In the genomic region with DNA sequence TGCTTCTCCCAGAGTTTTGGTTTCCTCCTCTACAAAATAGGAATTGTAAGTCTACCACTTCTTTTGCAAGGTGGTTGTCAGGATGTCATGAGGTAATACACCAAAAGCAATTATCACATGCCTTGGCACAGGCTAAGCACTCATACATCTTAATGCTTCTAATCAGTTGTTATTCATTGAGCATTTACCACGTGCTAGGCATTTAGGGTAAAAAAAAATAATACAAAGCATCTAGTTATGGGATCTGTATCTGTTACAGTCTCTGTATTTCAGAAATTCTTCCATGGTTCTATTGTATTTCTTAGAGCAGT, we compare ENCODE assay signal across 24 cellular contexts. TPM values are rescaled to one million over a fixed set of nuclear protein-coding genes. Genes with fewer than 3 reads are reported as not detected.
A peak's percentile ranks its signal among the peaks of the same experiment; 100 is the strongest.
DNase-seq lines count a peak whose midpoint lies in the region; TF ChIP-seq lines count a peak whose summit lies in the region.
"Had no signal": no experiment of that assay in that cellular context is flagged by ENCODE, and none has a peak within 500 bp of the region (broad histone marks: within the 10 kb centered on the region; RNA-seq: fewer than 3 reads in every experiment).

No MANE protein-coding gene starts in this region.

- H3K27ac Mint-ChIP-seq in Caco-2 (ENCODE audit: unreplicated experiment), result no peak overlapping the region
- H3K27ac Mint-ChIP-seq: activated CD4-positive, alpha-beta T cell treated with anti-CD3 and anti-CD28 coated beads, Interleukin-2, amount 10 ng/mL, durations not matched to agents 7 days and 5 days; activated naive CD8-positive, alpha-beta T cell treated with anti-CD3 and anti-CD28 coated beads, Interleukin-2, amount 10 ng/mL, durations not matched to agents 7 days and 5 days; activated T-cell treated with anti-CD3 and anti-CD28 coated beads, Interleukin-2, amount 50 U/mL, for 24 hours; stimulated activated memory B cell treated with anti-CD40 and anti-IgM and Interleukin-4, amounts not matched to agents 10 μg/mL and 1 μg/mL and 100 μg/mL, for 72 hours had no signal

- peaks cover 22% of the 10 kb centered on the region for H3K4me1 Mint-ChIP-seq in Caco-2 (ENCODE audit: low read depth, unreplicated experiment)

- H3K36me3 Mint-ChIP-seq in Caco-2 (ENCODE audit: insufficient read depth, unreplicated experiment), result peaks cover 44% of the 10 kb centered on the region
- H3K36me3 Mint-ChIP-seq: activated naive CD8-positive, alpha-beta T cell treated with anti-CD3 and anti-CD28 coated beads, Interleukin-2, amount 10 ng/mL, durations not matched to agents 7 days and 5 days; CD4-positive, CD25-positive, alpha-beta regulatory T cell; stimulated activated memory B cell treated with anti-CD40 and anti-IgM and Interleukin-4, amounts not matched to agents 10 μg/mL and 1 μg/mL and 100 μg/mL, for 72 hours had no signal

- no peaks in the 10 kb centered on the region for H3K9me3 ChIP-seq in spleen
- H3K9me3 ChIP-seq in Caco-2, result no peaks in the 10 kb centered on the region

- H3K27me3 Mint-ChIP-seq in Caco-2 (ENCODE audit: insufficient read depth, unreplicated experiment), result no peaks in the 10 kb centered on the region

- peak overlapping the region; percentile 31; the same call in 1 of the 2 replicates for H3K4me3 ChIP-seq in GM08714 (ENCODE audit: low read length)
- H3K4me3 ChIP-seq in dorsolateral prefrontal cortex, result peak overlapping the region in 26 of 59 donors; percentile 4 to 52 (median 32)
- peak overlapping the region in 5 of 8 donors; percentile 19 to 50 (median 25) for H3K4me3 ChIP-seq in spleen
- no peak overlapping the region for H3K4me3 ChIP-seq in Caco-2 (ENCODE audit: low read depth, low read length)
- H3K4me3 ChIP-seq: lung had no signal

- H3K4me3 Mint-ChIP-seq in Caco-2 (ENCODE audit: unreplicated experiment), result no peak overlapping the region
- H3K4me3 Mint-ChIP-seq: activated CD4-positive, alpha-beta T cell treated with anti-CD3 and anti-CD28 coated beads, Interleukin-2, amount 10 ng/mL, durations not matched to agents 7 days and 5 days; activated naive CD8-positive, alpha-beta T cell treated with anti-CD3 and anti-CD28 coated beads, Interleukin-2, amount 10 ng/mL, durations not matched to agents 7 days and 5 days; activated T-cell treated with anti-CD3 and anti-CD28 coated beads, Interleukin-2, amount 50 U/mL, for 24 hours; CD4-positive, CD25-positive, alpha-beta regulatory T cell; neural crest cell; stimulated activated memory B cell treated with anti-CD40 and anti-IgM and Interleukin-4, amounts not matched to agents 10 μg/mL and 1 μg/mL and 100 μg/mL, for 72 hours had no signal

- WGBS in spleen, 5 donors, result 14 to 28% (median 16%) methylated on average over 1 of the region's 1 CpG

- in situ Hi-C loops in KBM-7 (cut with MboI; ENCODE audit: low pct_unique_long_range_greater_than_20kb, low sequenced_read_pairs), result no loop called here

- CTCF ChIA-PET in Caco-2 (lab: Charles Lee), result interaction anchor here (0.6 to 1.0 kb wide), 2 partner anchors 33 to 184 kb away, joined by 3 read pairs; no protein-coding TSS in a partner anchor

- TF ChIP-seq POLR2A in spleen (IDR thresholded peaks at IDR 0.05), result no peak

- H3K27me3 ChIP-seq in dorsolateral prefrontal cortex, result no peaks in the 10 kb centered on the region
- no peaks in the 10 kb centered on the region for H3K27me3 ChIP-seq in spleen (replicated peaks in 1 of 7)
- H3K27me3 ChIP-seq in Caco-2 (replicated peaks; ENCODE audit: control insufficient read depth, insufficient read depth, low read length), result no peaks in the 10 kb centered on the region

- peak; percentile 25 for DNase-seq in KBM-7
- DNase-seq in dorsolateral prefrontal cortex, result no peak
- no peak for DNase-seq in spleen
- no peak for DNase-seq in cortex of kidney (lab: John Stamatoyannopoulos, UW)
- DNase-seq in NCI-H2171 (lab: John Stamatoyannopoulos, UW), result no peak
- no peak for DNase-seq in Caco-2
- DNase-seq in DMS114 treated with DMSO at 0.1 percent for 48 hours (lab: John Stamatoyannopoulos, UW; ENCODE audit: unreplicated experiment), result no peak
- DNase-seq: activated CD4-positive, alpha-beta T cell treated with anti-CD3 and anti-CD28 coated beads, Interleukin-2, amount 10 ng/mL, durations not matched to agents 7 days and 5 days; activated gamma-delta T cell; activated naive CD8-positive, alpha-beta T cell treated with anti-CD3 and anti-CD28 coated beads, Interleukin-2, amount 10 ng/mL, durations not matched to agents 7 days and 5 days; activated T-cell treated with anti-CD3 and anti-CD28 coated beads, Interleukin-2, amount 50 U/mL, for 24 hours; CD4-positive, CD25-positive, alpha-beta regulatory T cell; cerebellar nuclear complex; islet precursor cell; KG1; NCI-H1417 treated with DMSO at 0.1 percent for 48 hours; NCI-H2081; posterior cingulate gyrus; stimulated activated CD4-positive, alpha-beta T cell treated with anti-CD3 and anti-CD28 coated beads, Interleukin-4, amount 100 ng/mL, for 4 hours; WERI-Rb-1 had no signal

- H3K9me3 Mint-ChIP-seq in Caco-2 (ENCODE audit: unreplicated experiment), result no peaks in the 10 kb centered on the region
- H3K9me3 Mint-ChIP-seq: activated CD4-positive, alpha-beta T cell treated with anti-CD3 and anti-CD28 coated beads, Interleukin-2, amount 10 ng/mL, durations not matched to agents 7 days and 5 days; activated naive CD8-positive, alpha-beta T cell treated with anti-CD3 and anti-CD28 coated beads, Interleukin-2, amount 10 ng/mL, durations not matched to agents 7 days and 5 days; activated T-cell treated with anti-CD3 and anti-CD28 coated beads, Interleukin-2, amount 50 U/mL, for 24 hours; neural crest cell; stimulated activated memory B cell treated with anti-CD40 and anti-IgM and Interleukin-4, amounts not matched to agents 10 μg/mL and 1 μg/mL and 100 μg/mL, for 72 hours had no signal

- H3K27ac ChIP-seq in dorsolateral prefrontal cortex (peak overlapping the region in 34 of 59 donors; percentile 13 to 75 (median 54)), spleen (peak overlapping the region in 4 of 8 donors; percentile 74 to 89 (median 82))
- H3K27ac ChIP-seq: WERI-Rb-1 had no signal

- peak in 2 of 56 donors; percentile 5 to 6 for TF ChIP-seq CTCF in dorsolateral prefrontal cortex (IDR thresholded peaks at IDR 0.05 in 54 of 56, conservative IDR thresholded peaks at IDR 0.05 in 2 of 56; ENCODE audit: low read depth in 1 of 56, partially characterized antibody in 56 of 56)
- no peak for TF ChIP-seq CTCF in spleen (IDR thresholded peaks at IDR 0.05 in 8 of 11, conservative IDR thresholded peaks at IDR 0.05 in 3 of 11)
- TF ChIP-seq CTCF in Caco-2 (IDR thresholded peaks at IDR 0.05; ENCODE audit: insufficient read depth in 1 of 2, low read depth in 1 of 2, low read length in 1 of 2, severe bottlenecking in 1 of 2, unreplicated experiment in 1 of 2), result no peak

- POLR2A ChIA-PET in Caco-2 (lab: Charles Lee), result no interaction called here

- H3K4me1 ChIP-seq in spleen, result peaks cover 0 to 77% (median 40%) of the 10 kb centered on the region in 6 donors
- H3K4me1 ChIP-seq in Caco-2, result peaks cover 12% of the 10 kb centered on the region

- no TSS peak for BruUV-seq in Caco-2 (replicated peaks; lab: Mats Ljungman, UMichigan)

- H3K36me3 ChIP-seq in spleen (no peaks in the 10 kb centered on the region), Caco-2 (ENCODE audit: control insufficient read depth, insufficient read depth, low read length) (no peaks in the 10 kb centered on the region; the same call in 1 of the 2 replicates)
- H3K36me3 ChIP-seq: WERI-Rb-1 had no signal

- intact Hi-C loops in dorsolateral prefrontal cortex (cut with DNase I) (loop anchor here in 1 of 2 donors (5.0 kb wide), 1 partner anchor 32 kb away; no protein-coding TSS in a partner anchor), spleen (cut with DNase I; ENCODE audit: low total_unique reads) (no loop called here), Caco-2 (cut with micrococcal nuclease; ENCODE audit: unreplicated experiment) (no loop called here)

RNA-seq across cellular contexts. Expression of gene ST3GAL6, which starts 1.5 kb away (rescaled TPM):
- 10 to 100 TPM; 14.2 to 56.6 (median 29.9) TPM for total RNA-seq in dorsolateral prefrontal cortex
- total RNA-seq in spleen, result 10 to 100 TPM in 3 of 7 donors, 1 to 10 TPM in 4; 6.9 to 16.8 (median 9.9) TPM
- 1 to 10 TPM; 2.5 to 7.2 (median 5.4) TPM for polyA plus RNA-seq in spleen
- total RNA-seq in Caco-2 (2022), result 59.7 and 67.2 TPM in 2 replicates
